ENCODE assay signal across 1 cellular context in genomic region chr22:37020192-37020479, GRCh38.
TF ChIP-seq lines count a peak whose summit lies in the region.

No MANE protein-coding gene starts in this region.

TF ChIP-seq in HepG2, 621 proteins besides CTCF, POLR2A, EP300 and RAD21 (continued from another document and continues in another):
- TF ChIP-seq ZGPAT (CRISPR knock-in tag; IDR thresholded peaks at IDR 0.05) (peak; percentile 58; the same call in 1 of the 2 replicates), ZBTB42 (CRISPR knock-in tag; IDR thresholded peaks at IDR 0.05) (no peak), MYC (CRISPR knock-in tag; IDR thresholded peaks at IDR 0.05; ENCODE audit: borderline replicate concordance) (peak; percentile 85; the same call in 1 of the 2 replicates), HES4 (CRISPR knock-in tag; IDR thresholded peaks at IDR 0.05; ENCODE audit: borderline replicate concordance) (no peak), ADNP (CRISPR knock-in tag; IDR thresholded peaks at IDR 0.05) (no peak), KIAA2018 (CRISPR knock-in tag; IDR thresholded peaks at IDR 0.05; ENCODE audit: borderline replicate concordance) (no peak), ZNF790 (CRISPR knock-in tag; IDR thresholded peaks at IDR 0.05; ENCODE audit: borderline replicate concordance) (no peak), ZSCAN30 (CRISPR knock-in tag; IDR thresholded peaks at IDR 0.05) (peak; percentile 73; the same call in 1 of the 2 replicates), USF2 (IDR thresholded peaks at IDR 0.05; ENCODE audit: low read depth, low read length) (no peak), USF2 (CRISPR knock-in tag; IDR thresholded peaks at IDR 0.05; ENCODE audit: borderline replicate concordance) (peak; percentile 44; the same call in 1 of the 2 replicates), GLMP (CRISPR knock-in tag; IDR thresholded peaks at IDR 0.05; ENCODE audit: borderline replicate concordance) (no peak), ZNF570 (CRISPR knock-in tag; IDR thresholded peaks at IDR 0.05; ENCODE audit: borderline replicate concordance) (no peak), PRDM10 (CRISPR knock-in tag; IDR thresholded peaks at IDR 0.05; ENCODE audit: low read depth) (peak; percentile 42; the same call in 1 of the 2 replicates), MED1 (CRISPR knock-in tag; IDR thresholded peaks at IDR 0.05) (peak; percentile 51; the same call in 1 of the 2 replicates), NFRKB (IDR thresholded peaks at IDR 0.05) (no peak), BRCA1 (CRISPR knock-in tag; IDR thresholded peaks at IDR 0.05) (no peak), ZNF263 (CRISPR knock-in tag; IDR thresholded peaks at IDR 0.05) (no peak), HMG20B (CRISPR knock-in tag; conservative IDR thresholded peaks at IDR 0.05) (no peak), ZNF580 (CRISPR knock-in tag; IDR thresholded peaks at IDR 0.05; ENCODE audit: borderline replicate concordance, low read depth) (0 out of 2 replicates have a peak, but pooled peaks have one; percentile 12), ISL2 (CRISPR knock-in tag; IDR thresholded peaks at IDR 0.05) (no peak), ZBTB10 (CRISPR knock-in tag; IDR thresholded peaks at IDR 0.05; ENCODE audit: borderline replicate concordance) (0 out of 2 replicates have a peak, but pooled peaks have one; percentile 9), ZNF33B (CRISPR knock-in tag; IDR thresholded peaks at IDR 0.05) (no peak), ZNF652 (CRISPR knock-in tag; IDR thresholded peaks at IDR 0.05; ENCODE audit: borderline replicate concordance, low read depth) (no peak), KLF12 (CRISPR knock-in tag; IDR thresholded peaks at IDR 0.05; ENCODE audit: borderline replicate concordance) (peak; percentile 28; the same call in 1 of the 2 replicates), FOSL2 (CRISPR knock-in tag; IDR thresholded peaks at IDR 0.05) (no peak), TAF1 (CRISPR knock-in tag; IDR thresholded peaks at IDR 0.05) (peak; percentile 42; the same call in 1 of the 2 replicates), ZNF687 (CRISPR knock-in tag; IDR thresholded peaks at IDR 0.05) (peak; percentile 62; the same call in 1 of the 2 replicates), ZBTB20 (CRISPR knock-in tag; IDR thresholded peaks at IDR 0.05; ENCODE audit: borderline replicate concordance, low read depth) (0 out of 2 replicates have a peak, but pooled peaks have one; percentile 16), MIER2 (CRISPR knock-in tag; IDR thresholded peaks at IDR 0.05) (no peak), STAG1 (CRISPR knock-in tag; IDR thresholded peaks at IDR 0.05) (no peak), ZNF879 (CRISPR knock-in tag; IDR thresholded peaks at IDR 0.05) (no peak), KMT2A (CRISPR knock-in tag; IDR thresholded peaks at IDR 0.05) (peak; percentile 43; the same call in 1 of the 2 replicates)
